19 cellular contexts compared by ENCODE assay signal in genomic region chr1:225476538-225476988, GRCh38. TPM values are rescaled to one million over a fixed set of nuclear protein-coding genes. Genes with fewer than 3 reads are reported as not detected.
A peak's percentile ranks its signal among the peaks of the same experiment; 100 is the strongest.
DNase-seq lines count a peak whose midpoint lies in the region; ATAC-seq and TF ChIP-seq lines count a peak whose summit lies in the region.
"Had no signal": no experiment of that assay in that cellular context is flagged by ENCODE, and none has a peak within 500 bp of the region (broad histone marks: within the 10 kb centered on the region; RNA-seq: fewer than 3 reads in every experiment).

No MANE protein-coding gene starts in this region.

- H3K9me3 Mint-ChIP-seq in activated CD4-positive, alpha-beta T cell treated with anti-CD3 and anti-CD28 coated beads, Interleukin-2, amount 10 ng/mL, durations not matched to agents 7 days and 5 days = peaks cover 6% of the 10 kb centered on the region
- peaks cover 0 to 3% (median 0%) of the 10 kb centered on the region in 7 donors for H3K9me3 Mint-ChIP-seq in naive B cell
- H3K9me3 Mint-ChIP-seq: WTC11 had no signal

- H3K27ac ChIP-seq in HEK293 (ENCODE audit: extremely low read depth, low read depth, low read length) = no peak overlapping the region
- H3K27ac ChIP-seq: A549, C4-2B, right lobe of liver, RWPE1, uterus had no signal

- TF ChIP-seq CTCF in HEK293 (tag by site-specific recombination; IDR thresholded peaks at IDR 0.05) = no peak
- TF ChIP-seq CTCF in GM13976 (IDR thresholded peaks at IDR 0.05; ENCODE audit: borderline replicate concordance, control extremely low read depth, extremely low read depth, insufficient read depth, missing control alignments) = no peak

- H3K4me3 ChIP-seq in HEK293 (ENCODE audit: low read depth, low read length) (no peak overlapping the region), adipocyte (ENCODE audit: low read length) (no peak overlapping the region)
- H3K4me3 ChIP-seq: A549, right lobe of liver, uterus had no signal

- H3K4me1 Mint-ChIP-seq in activated CD4-positive, alpha-beta T cell treated with anti-CD3 and anti-CD28 coated beads, Interleukin-2, amount 10 ng/mL, durations not matched to agents 7 days and 5 days = peaks cover 59% of the 10 kb centered on the region
- peaks cover 26 to 63% (median 57%) of the 10 kb centered on the region in 3 donors for H3K4me1 Mint-ChIP-seq in naive B cell

- H3K9me3 ChIP-seq in HEK293 (ENCODE audit: control insufficient read depth, insufficient read depth, low read depth, low read length) (no peaks in the 10 kb centered on the region), adipocyte (ENCODE audit: control insufficient read depth, low read length) (no peaks in the 10 kb centered on the region)
- H3K9me3 ChIP-seq: A549, right lobe of liver, uterus had no signal

- CTCF ChIA-PET in activated CD4-positive, alpha-beta T cell treated with anti-CD3 and anti-CD28 coated beads, Interleukin-2, amount 10 ng/mL, durations not matched to agents 7 days and 5 days (lab: Charles Lee) = interaction anchor here (1.2 to 3.3 kb wide), 8 partner anchors 9 to 511 kb away, joined by 3 to 31 read pairs (median 8); partner anchors contain the start of genes LBR and PYCR2
- CTCF ChIA-PET in HEK293 (lab: Yijun Ruan, JAX) = interaction anchor here (0.6 to 23.4 kb wide), 16 partner anchors 10 to 1017 kb away, joined by 3 to 567 read pairs (median 6); partner anchors contain the start of genes PYCR2 and SRP9

- no peaks in the 10 kb centered on the region for H3K27me3 Mint-ChIP-seq in activated CD4-positive, alpha-beta T cell treated with anti-CD3 and anti-CD28 coated beads, Interleukin-2, amount 10 ng/mL, durations not matched to agents 7 days and 5 days
- H3K27me3 Mint-ChIP-seq in naive B cell = no peaks in the 10 kb centered on the region

- H3K36me3 Mint-ChIP-seq in activated CD4-positive, alpha-beta T cell treated with anti-CD3 and anti-CD28 coated beads, Interleukin-2, amount 10 ng/mL, durations not matched to agents 7 days and 5 days (ENCODE audit: low read depth) = peaks cover 3% of the 10 kb centered on the region
- H3K36me3 Mint-ChIP-seq in naive B cell = no peaks in the 10 kb centered on the region
- H3K36me3 Mint-ChIP-seq: WTC11 had no signal

- no peaks in the 10 kb centered on the region for H3K36me3 ChIP-seq in HEK293 (ENCODE audit: control insufficient read depth in 2 of 2, insufficient read depth in 1 of 2, low read length in 2 of 2)
- H3K36me3 ChIP-seq in adipocyte (ENCODE audit: control insufficient read depth, insufficient read depth, low read length, severe bottlenecking) = no peaks in the 10 kb centered on the region
- H3K36me3 ChIP-seq: right lobe of liver, uterus had no signal

- H3K4me1 ChIP-seq in HEK293 (ENCODE audit: control insufficient read depth, insufficient read depth, low read length) (no peaks in the 10 kb centered on the region), adipocyte (ENCODE audit: control insufficient read depth, insufficient read depth, low read length) (peaks cover 3% of the 10 kb centered on the region)
- H3K4me1 ChIP-seq: uterus had no signal

- ATAC-seq in naive B cell (ENCODE audit: low read depth in 2 of 2) (no peak), GM19023 (IDR thresholded peaks at IDR 0.05; ENCODE audit: unreplicated experiment) (no peak)
- ATAC-seq: A549, right lobe of liver, WTC11 had no signal

- H3K9ac ChIP-seq in adipocyte (ENCODE audit: low read length) = no peak overlapping the region

- H3K4me3 Mint-ChIP-seq in activated CD4-positive, alpha-beta T cell treated with anti-CD3 and anti-CD28 coated beads, Interleukin-2, amount 10 ng/mL, durations not matched to agents 7 days and 5 days = no peak overlapping the region
- H3K4me3 Mint-ChIP-seq in naive B cell = peak overlapping the region in 1 of 8 donors; percentile 47
- H3K4me3 Mint-ChIP-seq: WTC11 had no signal

- H3K27me3 ChIP-seq in adipocyte (replicated peaks; ENCODE audit: control insufficient read depth, insufficient read depth, low read length) = peaks cover 14% of the 10 kb centered on the region
- H3K27me3 ChIP-seq: right lobe of liver, uterus had no signal

- POLR2A ChIA-PET in activated CD4-positive, alpha-beta T cell treated with anti-CD3 and anti-CD28 coated beads, Interleukin-2, amount 10 ng/mL, durations not matched to agents 7 days and 5 days (lab: Charles Lee) = no interaction called here
- POLR2A ChIA-PET in HEK293 (lab: Yijun Ruan, JAX) = no interaction called here

- in situ Hi-C loops in GM13976 (cut with MboI; ENCODE audit: low sequenced_read_pairs, unreplicated experiment) = loop anchor here (5.0 to 10.0 kb wide), 2 partner anchors 298 to 501 kb away; partner anchors contain the start of gene SRP9

- peak overlapping the region; percentile 80 for H3K27ac Mint-ChIP-seq in activated CD4-positive, alpha-beta T cell treated with anti-CD3 and anti-CD28 coated beads, Interleukin-2, amount 10 ng/mL, durations not matched to agents 7 days and 5 days
- peak overlapping the region in 4 of 6 donors; percentile 10 to 76 (median 28) for H3K27ac Mint-ChIP-seq in naive B cell
- H3K27ac Mint-ChIP-seq: WTC11 had no signal

- DNase-seq in activated CD4-positive, alpha-beta T cell treated with anti-CD3 and anti-CD28 coated beads, Interleukin-2, amount 10 ng/mL, durations not matched to agents 7 days and 5 days = no peak
- no peak for DNase-seq in activated CD4-positive, alpha-beta T cell treated with anti-CD3 and anti-CD28 coated beads, Interleukin-2, amount 50 U/mL, for 1 hour
- DNase-seq in adipocyte (ENCODE audit: low read depth) (peak; percentile 26), naive B cell (no peak), GM13976 (ENCODE audit: low spot score) (no peak), NCI-H187 (lab: John Stamatoyannopoulos, UW) (no peak)
- DNase-seq: DMS53, midbrain, NCI-H1694 treated with DMSO at 0.1 percent for 48 hours, NCI-H446 treated with DMSO at 0.1 percent for 48 hours, nucleus accumbens had no signal

TF ChIP-seq in HEK293, 187 proteins besides CTCF, POLR2A, EP300 and RAD21:
- no peak for TF ChIP-seq ZNF350 (tag by site-specific recombination; IDR thresholded peaks at IDR 0.05)
- TF ChIP-seq ZNF600 (tag by site-specific recombination; IDR thresholded peaks at IDR 0.05) = 0 out of 2 replicates have a peak, but pooled peaks have one; percentile 8
- TF ChIP-seq ZXDB (tag by site-specific recombination; IDR thresholded peaks at IDR 0.05) = no peak

RNA-seq across cellular contexts. Expression of gene LBR, which starts 48.7 kb away (rescaled TPM):
- 100 to 1,000 TPM; 239 to 296 TPM for total RNA-seq in activated CD4-positive, alpha-beta T cell treated with anti-CD3 and anti-CD28 coated beads, Interleukin-2, amount 10 ng/mL, durations not matched to agents 7 days and 5 days
- 100 to 1,000 TPM; 112 to 165 (median 146) TPM for polyA plus RNA-seq in naive B cell (ENCODE audit: low read depth in 6 of 6)
